ENCODE assay signal across 8 cellular contexts in genomic region chr12:53500776-53501614, GRCh38. TPM values are rescaled to one million over a fixed set of nuclear protein-coding genes. Genes with fewer than 3 reads are reported as not detected.
A peak's percentile ranks its signal among the peaks of the same experiment; 100 is the strongest.
DNase-seq lines count a peak whose midpoint lies in the region; ATAC-seq lines count a peak whose summit lies in the region.

Gene TARBP2, plus strand, starts transcription at chr12:53501283. Its CDS starts 126 bp downstream, at chr12:53501409.

- no peaks in the 10 kb centered on the region for H3K27me3 Mint-ChIP-seq in dendritic cell treated with granulocyte-macrophage colony-stimulating factor and Interleukin-4, amounts not matched to agents 40 ng/mL and 50 ng/mL, for 4 days

- peak within 1 kb of the TSS; percentile 94 for H3K27ac Mint-ChIP-seq in dendritic cell treated with granulocyte-macrophage colony-stimulating factor and Interleukin-4, amounts not matched to agents 40 ng/mL and 50 ng/mL, for 4 days

- peaks cover 48% of the 10 kb centered on the region for H3K36me3 Mint-ChIP-seq in dendritic cell treated with granulocyte-macrophage colony-stimulating factor and Interleukin-4, amounts not matched to agents 40 ng/mL and 50 ng/mL, for 4 days (ENCODE audit: low read depth)

- ATAC-seq in GM19372 (IDR thresholded peaks at IDR 0.05; ENCODE audit: low read depth, unreplicated experiment) (peak; percentile 75), HG03558 (IDR thresholded peaks at IDR 0.05; ENCODE audit: extremely low read depth, unreplicated experiment) (peak; percentile 63), left lobe of liver (peak; percentile 81)

- DNase-seq in C1 segment of cervical spinal cord (lab: John Stamatoyannopoulos, UW) (peak; percentile 96 to 100 (median 99)), NCI-H748 treated with DMSO at 0.1 percent for 48 hours (lab: John Stamatoyannopoulos, UW) (peak; percentile 99), left lobe of liver (ENCODE audit: low spot score) (peak; percentile 98)
- DNase-seq in activated CD4-positive, alpha-beta T cell treated with anti-CD3 and anti-CD28 coated beads, Interleukin-2, amount 50 U/mL, for 24 hours (ENCODE audit: low read depth in 1 of 2, low spot score in 1 of 2): peak; percentile 88 to 98
- peak; percentile 96 for DNase-seq in stimulated activated CD4-positive, alpha-beta T cell treated with anti-CD3 and anti-CD28 coated beads, Interleukin-2, amount 100 ng/mL, for 4 hours (ENCODE audit: low read depth)

- no peaks in the 10 kb centered on the region for H3K9me3 Mint-ChIP-seq in dendritic cell treated with granulocyte-macrophage colony-stimulating factor and Interleukin-4, amounts not matched to agents 40 ng/mL and 50 ng/mL, for 4 days

- intact Hi-C loops in dendritic cell treated with granulocyte-macrophage colony-stimulating factor and Interleukin-4, amounts not matched to agents 40 ng/mL and 50 ng/mL, for 4 days (cut with micrococcal nuclease): loop anchor here (2.0 kb wide), 2 partner anchors 48 to 180 kb away; partner anchors contain the start of genes AAAS and PCBP2

- H3K4me1 Mint-ChIP-seq in dendritic cell treated with granulocyte-macrophage colony-stimulating factor and Interleukin-4, amounts not matched to agents 40 ng/mL and 50 ng/mL, for 4 days (ENCODE audit: low read depth): peaks cover 80% of the 10 kb centered on the region

- peak within 1 kb of the TSS; percentile 88 for H3K4me3 Mint-ChIP-seq in dendritic cell treated with granulocyte-macrophage colony-stimulating factor and Interleukin-4, amounts not matched to agents 40 ng/mL and 50 ng/mL, for 4 days

RNA-seq across cellular contexts. Expression of gene TARBP2, which starts in this region (rescaled TPM):
- 22.3 TPM for total RNA-seq in left lobe of liver

Comparison
In these comparisons a context has a peak if more than half of its experiments do, and no peak if none do; other contexts are left out.
1. Peak in every context shown above with its lines: DNase-seq and ATAC-seq.